In the genomic region with DNA sequence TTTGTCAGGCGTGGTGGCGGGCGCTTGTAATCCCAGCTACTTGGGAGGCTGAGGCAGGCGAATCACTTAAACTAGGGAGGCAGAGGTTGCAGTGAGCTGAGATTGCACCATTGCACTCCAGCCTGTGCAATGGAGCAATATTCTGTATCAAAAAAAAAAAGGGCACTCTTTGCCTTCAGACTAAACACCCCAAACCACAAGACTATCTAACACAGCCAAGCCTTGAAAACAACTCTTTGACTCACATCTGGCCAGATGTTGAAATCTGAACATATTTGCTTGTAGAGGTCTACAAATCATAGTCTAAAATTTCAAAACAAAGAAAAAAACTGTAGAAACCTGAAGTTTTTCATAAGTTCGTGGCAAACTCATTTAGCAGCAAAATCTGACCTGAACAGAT, we compare ENCODE assay signal across 19 cellular contexts.
DNase-seq lines count a peak whose midpoint lies in the region; ATAC-seq, FAIRE-seq and TF ChIP-seq lines count a peak whose summit lies in the region.
"Had no signal": no experiment of that assay in that cellular context is flagged by ENCODE, and none has a peak within 500 bp of the region (broad histone marks: within the 10 kb centered on the region; RNA-seq: fewer than 3 reads in every experiment).

No MANE protein-coding gene starts in this region.

- H3K9me3 ChIP-seq in PC-9 (ENCODE audit: insufficient read depth, low read depth) = no peaks in the 10 kb centered on the region
- H3K9me3 ChIP-seq in fibroblast of lung (ENCODE audit: control insufficient read depth, insufficient read depth, low read depth, low read length) = no peaks in the 10 kb centered on the region
- no peaks in the 10 kb centered on the region for H3K9me3 ChIP-seq in smooth muscle cell (replicated peaks; ENCODE audit: low read depth)
- no peaks in the 10 kb centered on the region for H3K9me3 ChIP-seq in endodermal cell (ENCODE audit: control insufficient read depth, low read length)
- H3K9me3 ChIP-seq: lower lobe of right lung had no signal

- H3K27me3 ChIP-seq in PC-9 (ENCODE audit: insufficient read depth, low read depth) (no peaks in the 10 kb centered on the region), fibroblast of lung (ENCODE audit: control insufficient read depth, insufficient read depth, low read length) (no peaks in the 10 kb centered on the region), smooth muscle cell (ENCODE audit: low read depth) (no peaks in the 10 kb centered on the region), endodermal cell (ENCODE audit: control insufficient read depth, insufficient read depth, low read length, poor library complexity, severe bottlenecking) (peaks cover 5% of the 10 kb centered on the region)
- H3K27me3 ChIP-seq: ascending aorta, upper lobe of left lung had no signal

- H3K4me2 ChIP-seq in PC-9 (peak overlapping the region; percentile 53), fibroblast of lung (ENCODE audit: extremely low read depth, insufficient read depth, low read length) (peak overlapping the region; percentile 9), smooth muscle cell (peak overlapping the region; percentile 64)

- intact Hi-C loops in PC-9 (cut with micrococcal nuclease; ENCODE audit: unreplicated experiment) = no loop called here

- H3K4me1 ChIP-seq in PC-9 (replicated peaks; ENCODE audit: insufficient read depth) = peaks cover 34% of the 10 kb centered on the region
- peaks cover 4% of the 10 kb centered on the region for H3K4me1 ChIP-seq in fibroblast of lung (ENCODE audit: control insufficient read depth, extremely low read depth, insufficient read depth, low read length)
- peaks cover 15% of the 10 kb centered on the region for H3K4me1 ChIP-seq in smooth muscle cell (ENCODE audit: low read depth)
- no peaks in the 10 kb centered on the region for H3K4me1 ChIP-seq in endodermal cell (ENCODE audit: control insufficient read depth, insufficient read depth, low read length)
- H3K4me1 ChIP-seq: ascending aorta had no signal

- 53% methylated on average over 5 of the region's 5 CpGs for WGBS in smooth muscle cell (ENCODE audit: low lambda C conversion rate)
- 76 to 90% methylated on average over 5 of the region's 5 CpGs for WGBS in endodermal cell (ENCODE audit: insufficient coverage in 1 of 2, insufficient read length in 1 of 2), 2 experiments

- no peak overlapping the region for H3K4me3 Mint-ChIP-seq in activated naive CD8-positive, alpha-beta T cell treated with anti-CD3 and anti-CD28 coated beads, Interleukin-2, amount 50 U/mL, for 24 hours
- no peak overlapping the region for H3K4me3 Mint-ChIP-seq in activated naive CD8-positive, alpha-beta T cell treated with anti-CD3 and anti-CD28 coated beads for 36 hours
- H3K4me3 Mint-ChIP-seq in endodermal cell = no peak overlapping the region
- H3K4me3 Mint-ChIP-seq: activated T-cell treated with anti-CD3 and anti-CD28 coated beads, Interleukin-2, amount 50 U/mL, for 24 hours; effector memory CD8-positive, alpha-beta T cell had no signal

- no peaks in the 10 kb centered on the region for H3K27me3 Mint-ChIP-seq in activated naive CD8-positive, alpha-beta T cell treated with anti-CD3 and anti-CD28 coated beads, Interleukin-2, amount 50 U/mL, for 24 hours
- H3K27me3 Mint-ChIP-seq in activated naive CD8-positive, alpha-beta T cell treated with anti-CD3 and anti-CD28 coated beads for 36 hours = no peaks in the 10 kb centered on the region
- peaks cover 13% of the 10 kb centered on the region for H3K27me3 Mint-ChIP-seq in endodermal cell (ENCODE audit: insufficient read depth)
- H3K27me3 Mint-ChIP-seq: activated T-cell treated with anti-CD3 and anti-CD28 coated beads, Interleukin-2, amount 50 U/mL, for 24 hours; effector memory CD8-positive, alpha-beta T cell had no signal

- BruUV-seq in PC-9 (replicated peaks; lab: Mats Ljungman, UMichigan) = no TSS peak

- H3K9ac ChIP-seq in fibroblast of lung (ENCODE audit: insufficient read depth, low read length) (no peak overlapping the region), smooth muscle cell (ENCODE audit: low read depth) (peak overlapping the region; percentile 60), endodermal cell (ENCODE audit: extremely low read depth, low read length, poor library complexity, severe bottlenecking) (no peak overlapping the region)

- no peaks in the 10 kb centered on the region for H3K9me3 Mint-ChIP-seq in activated naive CD8-positive, alpha-beta T cell treated with anti-CD3 and anti-CD28 coated beads, Interleukin-2, amount 50 U/mL, for 24 hours
- peaks cover 3% of the 10 kb centered on the region for H3K9me3 Mint-ChIP-seq in activated naive CD8-positive, alpha-beta T cell treated with anti-CD3 and anti-CD28 coated beads for 36 hours
- H3K9me3 Mint-ChIP-seq in endodermal cell = no peaks in the 10 kb centered on the region
- H3K9me3 Mint-ChIP-seq: effector memory CD8-positive, alpha-beta T cell had no signal

- no peak for ATAC-seq in activated naive CD8-positive, alpha-beta T cell treated with anti-CD3 and anti-CD28 coated beads, Interleukin-2, amount 50 U/mL, for 24 hours
- ATAC-seq: effector memory CD8-positive, alpha-beta T cell; lower lobe of right lung had no signal

- H2AFZ ChIP-seq in PC-9 (no peak overlapping the region), fibroblast of lung (ENCODE audit: low read length) (no peak overlapping the region), smooth muscle cell (ENCODE audit: low read depth) (no peak overlapping the region)

- H3K36me3 Mint-ChIP-seq in activated naive CD8-positive, alpha-beta T cell treated with anti-CD3 and anti-CD28 coated beads, Interleukin-2, amount 50 U/mL, for 24 hours (ENCODE audit: low read depth) = no peaks in the 10 kb centered on the region
- peaks cover 3% of the 10 kb centered on the region for H3K36me3 Mint-ChIP-seq in activated naive CD8-positive, alpha-beta T cell treated with anti-CD3 and anti-CD28 coated beads for 36 hours
- no peaks in the 10 kb centered on the region for H3K36me3 Mint-ChIP-seq in endodermal cell (ENCODE audit: low read depth)

- H3K27ac Mint-ChIP-seq in activated naive CD8-positive, alpha-beta T cell treated with anti-CD3 and anti-CD28 coated beads, Interleukin-2, amount 50 U/mL, for 24 hours = peak overlapping the region; percentile 15
- no peak overlapping the region for H3K27ac Mint-ChIP-seq in activated naive CD8-positive, alpha-beta T cell treated with anti-CD3 and anti-CD28 coated beads for 36 hours
- H3K27ac Mint-ChIP-seq in endodermal cell = no peak overlapping the region
- H3K27ac Mint-ChIP-seq: activated T-cell treated with anti-CD3 and anti-CD28 coated beads, Interleukin-2, amount 50 U/mL, for 24 hours; effector memory CD8-positive, alpha-beta T cell had no signal

- TF ChIP-seq CTCF in PC-9 (conservative IDR thresholded peaks at IDR 0.05) (no peak), fibroblast of lung (conservative IDR thresholded peaks at IDR 0.05 in 1 of 2, IDR thresholded peaks at IDR 0.05 in 1 of 2; ENCODE audit: low read depth in 1 of 2, low read length in 2 of 2) (no peak), smooth muscle cell (IDR thresholded peaks at IDR 0.05; ENCODE audit: borderline replicate concordance, insufficient read depth, poor library complexity, severe bottlenecking) (no peak), endodermal cell (conservative IDR thresholded peaks at IDR 0.05) (no peak)

- H3K79me2 ChIP-seq in PC-9 (ENCODE audit: low read depth) (peaks cover 25% of the 10 kb centered on the region), fibroblast of lung (ENCODE audit: control insufficient read depth, insufficient read depth, low read length) (no peaks in the 10 kb centered on the region), smooth muscle cell (ENCODE audit: low read depth) (no peaks in the 10 kb centered on the region)

- H3K4me3 ChIP-seq in PC-9 (no peak overlapping the region), fibroblast of lung (replicated peaks in 1 of 4; ENCODE audit: control extremely low read depth in 1 of 4, insufficient read depth in 1 of 4, low read depth in 3 of 4, low read length in 4 of 4) (peak overlapping the region in 1 of 4 experiments; percentile 28), smooth muscle cell (no peak overlapping the region), endodermal cell (ENCODE audit: low read length) (no peak overlapping the region)
- H3K4me3 ChIP-seq: ascending aorta, lower lobe of right lung, upper lobe of left lung had no signal

- CTCF ChIA-PET in PC-9 (lab: Charles Lee) = no interaction called here

- no peak for FAIRE-seq in RCC 7860 (lab: Jason Lieb, UNC)

- DNase-seq in activated naive CD8-positive, alpha-beta T cell treated with anti-CD3 and anti-CD28 coated beads, Interleukin-2, amount 50 U/mL, for 24 hours = no peak
- DNase-seq in activated naive CD8-positive, alpha-beta T cell treated with anti-CD3 and anti-CD28 coated beads for 36 hours = no peak
- DNase-seq in PC-9 = no peak
- peak; percentile 74 to 99 for DNase-seq in fibroblast of lung (ENCODE audit: low read depth in 2 of 2)
- no peak for DNase-seq in smooth muscle cell (lab: John Stamatoyannopoulos, UW; ENCODE audit: unreplicated experiment)
- no peak for DNase-seq in RCC 7860 (ENCODE audit: low spot score)
- DNase-seq in endodermal cell = no peak
- no peak for DNase-seq in activated effector memory CD4-positive, alpha-beta T cell treated with anti-CD3 and anti-CD28 coated beads, Interleukin-2, amount 50 U/mL, for 16 hours
- DNase-seq: activated CD4-positive, alpha-beta T cell treated with anti-CD3 and anti-CD28 coated beads for 1 hour; activated T-cell treated with anti-CD3 and anti-CD28 coated beads, Interleukin-2, amount 50 U/mL, for 24 hours; Calu3; effector memory CD8-positive, alpha-beta T cell; Karpas-422; lower lobe of right lung; NCI-H2171 treated with DMSO at 0.1 percent for 48 hours; occipital lobe; stimulated activated CD4-positive, alpha-beta T cell treated with anti-CD3 and anti-CD28 coated beads, Interleukin-15, amount 100 ng/mL, for 24 hours; upper lobe of left lung had no signal

- peaks cover 29% of the 10 kb centered on the region for H3K4me1 Mint-ChIP-seq in activated naive CD8-positive, alpha-beta T cell treated with anti-CD3 and anti-CD28 coated beads, Interleukin-2, amount 50 U/mL, for 24 hours
- peaks cover 17% of the 10 kb centered on the region for H3K4me1 Mint-ChIP-seq in activated naive CD8-positive, alpha-beta T cell treated with anti-CD3 and anti-CD28 coated beads for 36 hours
- no peaks in the 10 kb centered on the region for H3K4me1 Mint-ChIP-seq in endodermal cell

- H3K27ac ChIP-seq in PC-9 (peak overlapping the region; percentile 73), fibroblast of lung (ENCODE audit: insufficient read depth, low read length) (no peak overlapping the region), smooth muscle cell (ENCODE audit: low read depth) (peak overlapping the region; percentile 92), endodermal cell (ENCODE audit: low read depth, low read length) (no peak overlapping the region)
- H3K27ac ChIP-seq: ascending aorta, lower lobe of right lung, upper lobe of left lung had no signal

- H3F3A ChIP-seq in PC-9 (ENCODE audit: insufficient read depth, low read depth) (peaks cover 21% of the 10 kb centered on the region), smooth muscle cell (ENCODE audit: low read depth) (peaks cover 28% of the 10 kb centered on the region)

- H3K9me2 ChIP-seq in PC-9 (ENCODE audit: insufficient read depth) = no peaks in the 10 kb centered on the region

- H3K36me3 ChIP-seq in PC-9 (ENCODE audit: low read depth) (no peaks in the 10 kb centered on the region), fibroblast of lung (ENCODE audit: control insufficient read depth, insufficient read depth, low read length) (no peaks in the 10 kb centered on the region), smooth muscle cell (ENCODE audit: low read depth) (peaks cover 3% of the 10 kb centered on the region), endodermal cell (ENCODE audit: control insufficient read depth, insufficient read depth, low read length) (no peaks in the 10 kb centered on the region)
- H3K36me3 ChIP-seq: ascending aorta, lower lobe of right lung, upper lobe of left lung had no signal

- POLR2A ChIA-PET in PC-9 (lab: Charles Lee; ENCODE audit: unreplicated experiment) = no interaction called here

- H4K20me1 ChIP-seq in PC-9 (ENCODE audit: insufficient read depth) = no peaks in the 10 kb centered on the region
- H4K20me1 ChIP-seq in fibroblast of lung (ENCODE audit: control insufficient read depth, extremely low read depth, insufficient read depth, low read length) = no peaks in the 10 kb centered on the region
- no peaks in the 10 kb centered on the region for H4K20me1 ChIP-seq in smooth muscle cell (ENCODE audit: low read depth)

Comparison
In these comparisons a context has a peak if more than half of its experiments do, and no peak if none do; other contexts are left out.
1. DNase-seq: peak in fibroblast of lung (2 of 2); none in activated naive CD8-positive, alpha-beta T cell treated with anti-CD3 and anti-CD28 coated beads, Interleukin-2, amount 50 U/mL, for 24 hours (single experiment), activated naive CD8-positive, alpha-beta T cell treated with anti-CD3 and anti-CD28 coated beads for 36 hours (single experiment), PC-9 (0 of 2), smooth muscle cell (single experiment), RCC 7860 (single experiment), endodermal cell (single experiment) and activated effector memory CD4-positive, alpha-beta T cell treated with anti-CD3 and anti-CD28 coated beads, Interleukin-2, amount 50 U/mL, for 16 hours (single experiment).
2. H3K27ac ChIP-seq: peak in PC-9 (single experiment) and smooth muscle cell (single experiment); none in fibroblast of lung (single experiment) and endodermal cell (single experiment).
3. H3K4me2 ChIP-seq: peak in every context shown above with its lines; median percentile 64 in smooth muscle cell; 53 in PC-9; 9 in fibroblast of lung.